1 cellular context compared by ENCODE assay signal in the genomic region with DNA sequence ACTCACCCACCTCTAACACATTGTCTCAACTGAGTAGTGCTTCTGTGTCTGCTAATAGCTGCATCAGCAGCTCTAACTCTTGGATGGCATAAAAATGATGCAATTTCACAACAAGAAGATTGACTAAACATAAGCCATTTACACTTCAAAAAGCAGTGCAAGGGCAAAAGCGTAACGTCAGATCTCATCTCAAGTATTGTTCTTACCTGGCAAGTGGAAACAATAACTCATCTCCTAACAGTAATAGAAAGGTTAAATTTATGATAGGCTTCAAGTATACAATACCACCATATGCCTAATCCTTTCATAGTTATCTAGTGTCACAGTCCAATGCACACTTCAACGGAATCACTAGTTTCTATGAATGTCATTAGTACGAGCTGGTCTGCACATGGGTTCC.
TF ChIP-seq lines count a peak whose summit lies in the region.

No MANE protein-coding gene starts in this region.

TF ChIP-seq in GM12878, 131 proteins besides CTCF, POLR2A, EP300 and RAD21 (continued from another document):
- TF ChIP-seq PRDM15 (CRISPR knock-in tag; IDR thresholded peaks at IDR 0.05) (no peak), NR2F1 (conservative IDR thresholded peaks at IDR 0.05) (0 out of 2 replicates have a peak, but pooled peaks have one; percentile 25), HDAC2 (IDR thresholded peaks at IDR 0.05) (no peak), TCF3 (IDR thresholded peaks at IDR 0.05; ENCODE audit: borderline replicate concordance, insufficient read depth, low read depth, low read length) (no peak), ELK1 (IDR thresholded peaks at IDR 0.05; ENCODE audit: low read depth, low read length) (no peak), POU2F2 (IDR thresholded peaks at IDR 0.05; ENCODE audit: borderline replicate concordance, low read depth, low read length) (no peak), CEBPB (IDR thresholded peaks at IDR 0.05; ENCODE audit: borderline replicate concordance in 1 of 2, low read depth in 2 of 2, low read length in 2 of 2) (peak in 1 of 2 experiments; percentile 20; a peak in 1 of 4 replicates), BCL3 (IDR thresholded peaks at IDR 0.05; ENCODE audit: borderline replicate concordance, insufficient read depth, low read depth, low read length, poor library complexity, severe bottlenecking) (peak; percentile 47), ASH2L (IDR thresholded peaks at IDR 0.05; ENCODE audit: borderline replicate concordance, low read depth) (no peak), RELA (IDR thresholded peaks at IDR 0.05; ENCODE audit: borderline replicate concordance, partially characterized antibody) (no peak), ZNF687 (IDR thresholded peaks at IDR 0.05) (no peak), POLR2AphosphoS5 (IDR thresholded peaks at IDR 0.05; ENCODE audit: low read length) (no peak), BRCA1 (IDR thresholded peaks at IDR 0.05; ENCODE audit: low read depth, low read length) (no peak), SMARCA5 (IDR thresholded peaks at IDR 0.05) (no peak), TAF1 (IDR thresholded peaks at IDR 0.05; ENCODE audit: borderline replicate concordance, low read depth, low read length) (no peak), MXI1 (IDR thresholded peaks at IDR 0.05; ENCODE audit: low read depth, low read length) (no peak), ZNF622 (IDR thresholded peaks at IDR 0.05) (no peak), YBX1 (IDR thresholded peaks at IDR 0.05) (no peak), EGR1 (IDR thresholded peaks at IDR 0.05; ENCODE audit: borderline replicate concordance in 1 of 2, low read depth in 2 of 2, low read length in 2 of 2) (no peak), SMAD5 (IDR thresholded peaks at IDR 0.05; ENCODE audit: low read depth) (no peak), CHD4 (IDR thresholded peaks at IDR 0.05) (no peak), KLF5 (IDR thresholded peaks at IDR 0.05; ENCODE audit: partially characterized antibody) (no peak)
- TF ChIP-seq, protein P1, sequence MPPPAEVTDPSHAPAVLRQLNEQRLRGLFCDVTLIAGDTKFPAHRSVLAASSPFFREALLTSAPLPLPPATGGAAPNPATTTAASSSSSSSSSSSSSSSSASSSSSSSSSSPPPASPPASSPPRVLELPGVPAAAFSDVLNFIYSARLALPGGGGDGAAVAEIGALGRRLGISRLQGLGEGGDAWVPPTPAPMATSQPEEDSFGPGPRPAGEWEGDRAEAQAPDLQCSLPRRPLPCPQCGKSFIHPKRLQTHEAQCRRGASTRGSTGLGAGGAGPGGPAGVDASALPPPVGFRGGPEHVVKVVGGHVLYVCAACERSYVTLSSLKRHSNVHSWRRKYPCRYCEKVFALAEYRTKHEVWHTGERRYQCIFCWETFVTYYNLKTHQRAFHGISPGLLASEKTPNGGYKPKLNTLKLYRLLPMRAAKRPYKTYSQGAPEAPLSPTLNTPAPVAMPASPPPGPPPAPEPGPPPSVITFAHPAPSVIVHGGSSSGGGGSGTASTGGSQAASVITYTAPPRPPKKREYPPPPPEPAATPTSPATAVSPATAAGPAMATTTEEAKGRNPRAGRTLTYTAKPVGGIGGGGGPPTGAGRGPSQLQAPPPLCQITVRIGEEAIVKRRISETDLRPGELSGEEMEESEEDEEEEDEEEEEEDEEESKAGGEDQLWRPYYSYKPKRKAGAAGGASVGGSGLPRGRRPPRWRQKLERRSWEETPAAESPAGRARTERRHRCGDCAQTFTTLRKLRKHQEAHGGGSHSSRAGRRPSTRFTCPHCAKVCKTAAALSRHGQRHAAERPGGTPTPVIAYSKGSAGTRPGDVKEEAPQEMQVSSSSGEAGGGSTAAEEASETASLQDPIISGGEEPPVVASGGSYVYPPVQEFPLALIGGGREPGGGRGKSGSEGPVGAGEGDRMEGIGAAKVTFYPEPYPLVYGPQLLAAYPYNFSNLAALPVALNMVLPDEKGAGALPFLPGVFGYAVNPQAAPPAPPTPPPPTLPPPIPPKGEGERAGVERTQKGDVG (CRISPR knock-in tag; IDR thresholded peaks at IDR 0.05): no peak
- TF ChIP-seq, protein P2, sequence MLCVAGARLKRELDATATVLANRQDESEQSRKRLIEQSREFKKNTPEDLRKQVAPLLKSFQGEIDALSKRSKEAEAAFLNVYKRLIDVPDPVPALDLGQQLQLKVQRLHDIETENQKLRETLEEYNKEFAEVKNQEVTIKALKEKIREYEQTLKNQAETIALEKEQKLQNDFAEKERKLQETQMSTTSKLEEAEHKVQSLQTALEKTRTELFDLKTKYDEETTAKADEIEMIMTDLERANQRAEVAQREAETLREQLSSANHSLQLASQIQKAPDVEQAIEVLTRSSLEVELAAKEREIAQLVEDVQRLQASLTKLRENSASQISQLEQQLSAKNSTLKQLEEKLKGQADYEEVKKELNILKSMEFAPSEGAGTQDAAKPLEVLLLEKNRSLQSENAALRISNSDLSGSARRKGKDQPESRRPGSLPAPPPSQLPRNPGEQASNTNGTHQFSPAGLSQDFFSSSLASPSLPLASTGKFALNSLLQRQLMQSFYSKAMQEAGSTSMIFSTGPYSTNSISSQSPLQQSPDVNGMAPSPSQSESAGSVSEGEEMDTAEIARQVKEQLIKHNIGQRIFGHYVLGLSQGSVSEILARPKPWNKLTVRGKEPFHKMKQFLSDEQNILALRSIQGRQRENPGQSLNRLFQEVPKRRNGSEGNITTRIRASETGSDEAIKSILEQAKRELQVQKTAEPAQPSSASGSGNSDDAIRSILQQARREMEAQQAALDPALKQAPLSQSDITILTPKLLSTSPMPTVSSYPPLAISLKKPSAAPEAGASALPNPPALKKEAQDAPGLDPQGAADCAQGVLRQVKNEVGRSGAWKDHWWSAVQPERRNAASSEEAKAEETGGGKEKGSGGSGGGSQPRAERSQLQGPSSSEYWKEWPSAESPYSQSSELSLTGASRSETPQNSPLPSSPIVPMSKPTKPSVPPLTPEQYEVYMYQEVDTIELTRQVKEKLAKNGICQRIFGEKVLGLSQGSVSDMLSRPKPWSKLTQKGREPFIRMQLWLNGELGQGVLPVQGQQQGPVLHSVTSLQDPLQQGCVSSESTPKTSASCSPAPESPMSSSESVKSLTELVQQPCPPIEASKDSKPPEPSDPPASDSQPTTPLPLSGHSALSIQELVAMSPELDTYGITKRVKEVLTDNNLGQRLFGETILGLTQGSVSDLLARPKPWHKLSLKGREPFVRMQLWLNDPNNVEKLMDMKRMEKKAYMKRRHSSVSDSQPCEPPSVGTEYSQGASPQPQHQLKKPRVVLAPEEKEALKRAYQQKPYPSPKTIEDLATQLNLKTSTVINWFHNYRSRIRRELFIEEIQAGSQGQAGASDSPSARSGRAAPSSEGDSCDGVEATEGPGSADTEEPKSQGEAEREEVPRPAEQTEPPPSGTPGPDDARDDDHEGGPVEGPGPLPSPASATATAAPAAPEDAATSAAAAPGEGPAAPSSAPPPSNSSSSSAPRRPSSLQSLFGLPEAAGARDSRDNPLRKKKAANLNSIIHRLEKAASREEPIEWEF (IDR thresholded peaks at IDR 0.05; ENCODE audit: insufficient replicate concordance, low read depth, low read length): no peak
- TF ChIP-seq, protein P3, sequence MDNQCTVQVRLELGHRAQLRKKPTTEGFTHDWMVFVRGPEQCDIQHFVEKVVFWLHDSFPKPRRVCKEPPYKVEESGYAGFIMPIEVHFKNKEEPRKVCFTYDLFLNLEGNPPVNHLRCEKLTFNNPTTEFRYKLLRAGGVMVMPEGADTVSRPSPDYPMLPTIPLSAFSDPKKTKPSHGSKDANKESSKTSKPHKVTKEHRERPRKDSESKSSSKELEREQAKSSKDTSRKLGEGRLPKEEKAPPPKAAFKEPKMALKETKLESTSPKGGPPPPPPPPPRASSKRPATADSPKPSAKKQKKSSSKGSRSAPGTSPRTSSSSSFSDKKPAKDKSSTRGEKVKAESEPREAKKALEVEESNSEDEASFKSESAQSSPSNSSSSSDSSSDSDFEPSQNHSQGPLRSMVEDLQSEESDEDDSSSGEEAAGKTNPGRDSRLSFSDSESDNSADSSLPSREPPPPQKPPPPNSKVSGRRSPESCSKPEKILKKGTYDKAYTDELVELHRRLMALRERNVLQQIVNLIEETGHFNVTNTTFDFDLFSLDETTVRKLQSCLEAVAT (IDR thresholded peaks at IDR 0.05): no peak
- TF ChIP-seq, protein P4, sequence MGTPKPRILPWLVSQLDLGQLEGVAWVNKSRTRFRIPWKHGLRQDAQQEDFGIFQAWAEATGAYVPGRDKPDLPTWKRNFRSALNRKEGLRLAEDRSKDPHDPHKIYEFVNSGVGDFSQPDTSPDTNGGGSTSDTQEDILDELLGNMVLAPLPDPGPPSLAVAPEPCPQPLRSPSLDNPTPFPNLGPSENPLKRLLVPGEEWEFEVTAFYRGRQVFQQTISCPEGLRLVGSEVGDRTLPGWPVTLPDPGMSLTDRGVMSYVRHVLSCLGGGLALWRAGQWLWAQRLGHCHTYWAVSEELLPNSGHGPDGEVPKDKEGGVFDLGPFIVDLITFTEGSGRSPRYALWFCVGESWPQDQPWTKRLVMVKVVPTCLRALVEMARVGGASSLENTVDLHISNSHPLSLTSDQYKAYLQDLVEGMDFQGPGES (IDR thresholded peaks at IDR 0.05): no peak
